Comparison of ENCODE assay signal across 24 cellular contexts in genomic region chr17:36825956-36826350, GRCh38.
"Had no signal": no experiment of that assay in that cellular context is flagged by ENCODE, and none has a peak within 500 bp of the region (broad histone marks: within the 10 kb centered on the region; RNA-seq: fewer than 3 reads in every experiment).

No MANE protein-coding gene starts in this region.

- H3K27me3 ChIP-seq: pancreas, right lobe of liver, uterus had no signal

- FAIRE-seq: endometrium, frontal cortex, kidney, pancreas, small intestine had no signal

- H3K27ac ChIP-seq: coronary artery, esophagus squamous epithelium, left lung, neutrophil, pancreas, right lobe of liver, suprapubic skin, transverse colon, upper lobe of right lung, uterus had no signal

- ATAC-seq: effector memory CD8-positive, alpha-beta T cell; left lung; naive thymus-derived CD8-positive, alpha-beta T cell; pancreas; right lobe of liver; stimulated activated naive CD8-positive, alpha-beta T cell treated with anti-CD3 and anti-CD28 coated beads, Interleukin-15, amount 100 ng/mL, for 72 hours; upper lobe of right lung had no signal

- H3K36me3 ChIP-seq: esophagus squamous epithelium, left lung, neutrophil, pancreas, right lobe of liver, suprapubic skin, transverse colon, upper lobe of right lung, uterus had no signal

- H3K9me3 ChIP-seq: esophagus squamous epithelium, left lung, neutrophil, pancreas, right lobe of liver, suprapubic skin, transverse colon, upper lobe of right lung, uterus had no signal

- H3K4me3 ChIP-seq: coronary artery, esophagus squamous epithelium, left lung, pancreas, right lobe of liver, suprapubic skin, transverse colon, upper lobe of right lung, uterus had no signal

- DNase-seq: dermis blood vessel endothelial cell; effector memory CD8-positive, alpha-beta T cell; erythroblast; esophagus squamous epithelium; hypothalamus; immature natural killer cell; kidney; left lung; naive thymus-derived CD8-positive, alpha-beta T cell; pancreas; right lobe of liver; small intestine; stimulated activated CD4-positive, alpha-beta T cell treated with anti-CD3 and anti-CD28 coated beads, Interleukin-15, amount 100 ng/mL, for 24 hours; stimulated activated CD4-positive, alpha-beta T cell treated with anti-CD3 and anti-CD28 coated beads, Interleukin-2, amount 100 ng/mL, for 48 hours; stimulated activated naive CD4-positive, alpha-beta T cell; stimulated activated naive CD8-positive, alpha-beta T cell treated with anti-CD3 and anti-CD28 coated beads, Interleukin-15, amount 100 ng/mL, for 72 hours; transverse colon; upper lobe of right lung; uterus had no signal

- H3K4me1 ChIP-seq: esophagus squamous epithelium, left lung, pancreas, right lobe of liver, suprapubic skin, transverse colon, upper lobe of right lung, uterus had no signal
